Comparison of ENCODE assay signal across 8 cellular contexts in the genomic region with DNA sequence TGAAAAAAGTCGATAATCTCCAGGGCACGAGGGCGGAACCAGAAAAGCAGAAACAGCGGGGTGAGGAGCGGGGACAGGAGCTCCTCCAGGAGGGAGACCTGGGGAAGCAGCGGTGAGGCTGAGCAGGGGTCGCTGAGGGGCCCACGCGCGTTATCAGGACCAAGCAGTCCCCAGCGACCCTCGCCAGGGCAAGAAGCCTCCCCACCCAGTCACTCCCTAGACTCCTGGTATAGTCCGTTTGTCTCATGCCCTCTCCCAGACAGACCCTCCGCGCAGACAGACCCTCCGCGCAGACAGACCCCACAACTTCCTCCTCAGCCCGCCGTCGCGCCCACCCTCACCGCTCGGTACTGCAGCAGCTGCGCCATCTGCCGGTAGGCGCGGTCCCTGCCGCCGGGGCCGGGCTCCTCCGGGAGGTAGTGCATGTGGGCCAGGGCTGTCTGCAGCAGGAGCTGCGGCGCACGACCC. TPM values are rescaled to one million over a fixed set of nuclear protein-coding genes. Genes with fewer than 3 reads are reported as not detected.
DNase-seq lines count a peak whose midpoint lies in the region; ATAC-seq and TF ChIP-seq lines count a peak whose summit lies in the region.

No MANE protein-coding gene starts in this region.

- peak overlapping the region; percentile 82 for H3K4me3 Mint-ChIP-seq in activated T-cell treated with anti-CD3 and anti-CD28 coated beads, Interleukin-2, amount 50 U/mL, for 4 hours
- peak overlapping the region; percentile 79 for H3K4me3 Mint-ChIP-seq in neural progenitor cell

- H3K9me3 Mint-ChIP-seq in activated T-cell treated with anti-CD3 and anti-CD28 coated beads, Interleukin-2, amount 50 U/mL, for 4 hours = no peaks in the 10 kb centered on the region
- no peaks in the 10 kb centered on the region for H3K9me3 Mint-ChIP-seq in neural progenitor cell

- H3K27me3 ChIP-seq in NT2/D1 (ENCODE audit: insufficient read depth, insufficient read length) (peaks cover 3% of the 10 kb centered on the region), fibroblast of lung (ENCODE audit: control insufficient read depth, insufficient read depth, low read length) (peaks cover 36% of the 10 kb centered on the region), neural progenitor cell (peaks cover 48% of the 10 kb centered on the region), stomach smooth muscle (ENCODE audit: control insufficient read depth in 1 of 2, insufficient read depth in 2 of 2, low read length in 2 of 2) (peaks cover 41 to 54% of the 10 kb centered on the region in 2 donors)

- H3K4me1 Mint-ChIP-seq in activated T-cell treated with anti-CD3 and anti-CD28 coated beads, Interleukin-2, amount 50 U/mL, for 4 hours (ENCODE audit: low read depth) = peaks cover 52% of the 10 kb centered on the region
- peaks cover 57% of the 10 kb centered on the region for H3K4me1 Mint-ChIP-seq in neural progenitor cell

- H3K79me2 ChIP-seq in fibroblast of lung (ENCODE audit: control insufficient read depth, insufficient read depth, low read length) (no peaks in the 10 kb centered on the region), neural progenitor cell (ENCODE audit: low read depth) (no peaks in the 10 kb centered on the region)

- H3K27ac Mint-ChIP-seq in neural progenitor cell = peak overlapping the region; percentile 91

- no peaks in the 10 kb centered on the region for H4K20me1 ChIP-seq in fibroblast of lung (ENCODE audit: control insufficient read depth, extremely low read depth, insufficient read depth, low read length)
- no peaks in the 10 kb centered on the region for H4K20me1 ChIP-seq in neural progenitor cell (ENCODE audit: low read depth)

- ATAC-seq in HG02852 (IDR thresholded peaks at IDR 0.05; ENCODE audit: unreplicated experiment) = peak; percentile 58
- ATAC-seq in activated T-cell treated with anti-CD3 and anti-CD28 coated beads, Interleukin-2, amount 50 U/mL, for 4 hours = peak; percentile 72 to 77

- no peaks in the 10 kb centered on the region for H3K9me3 ChIP-seq in NT2/D1 (ENCODE audit: insufficient read depth, low read length)
- no peaks in the 10 kb centered on the region for H3K9me3 ChIP-seq in fibroblast of lung (ENCODE audit: control insufficient read depth, insufficient read depth, low read depth, low read length)
- no peaks in the 10 kb centered on the region for H3K9me3 ChIP-seq in neural progenitor cell (ENCODE audit: low read depth)
- no peaks in the 10 kb centered on the region for H3K9me3 ChIP-seq in stomach smooth muscle (ENCODE audit: control insufficient read depth in 2 of 2, low read length in 2 of 2)

- H3K4me3 ChIP-seq in NT2/D1 (ENCODE audit: insufficient read length, low read depth) (peak overlapping the region; percentile 44), fibroblast of lung (replicated peaks in 1 of 4; ENCODE audit: control extremely low read depth in 1 of 4, insufficient read depth in 1 of 4, low read depth in 3 of 4, low read length in 4 of 4) (no peak overlapping the region), neural progenitor cell (peak overlapping the region; percentile 34), stomach smooth muscle (ENCODE audit: low read length in 2 of 2) (peak overlapping the region; percentile 57 to 58)

- DNase-seq in GM03348 (ENCODE audit: low spot score) = peak; percentile 84
- peak; percentile 76 for DNase-seq in NT2/D1 (ENCODE audit: low read depth, low spot score)
- peak; percentile 81 for DNase-seq in activated T-cell treated with anti-CD3 and anti-CD28 coated beads, Interleukin-2, amount 50 U/mL, for 4 hours
- peak; percentile 31 to 32 for DNase-seq in fibroblast of lung (ENCODE audit: low read depth in 2 of 2)
- peak; percentile 90 for DNase-seq in neural progenitor cell (ENCODE audit: low spot score)
- no peak for DNase-seq in NK-92 treated with Interleukin-12 subunit alpha and Interleukin-12 subunit beta, amount 100 ng/mL, for 24 hours (lab: John Stamatoyannopoulos, UW)

- H2AFZ ChIP-seq in fibroblast of lung (ENCODE audit: low read length) (no peak overlapping the region), neural progenitor cell (replicated peaks) (no peak overlapping the region)

- peaks cover 12% of the 10 kb centered on the region for H3K36me3 ChIP-seq in NT2/D1 (ENCODE audit: insufficient read depth, insufficient read length, low read length)
- no peaks in the 10 kb centered on the region for H3K36me3 ChIP-seq in fibroblast of lung (ENCODE audit: control insufficient read depth, insufficient read depth, low read length)
- no peaks in the 10 kb centered on the region for H3K36me3 ChIP-seq in neural progenitor cell
- no peaks in the 10 kb centered on the region for H3K36me3 ChIP-seq in stomach smooth muscle (ENCODE audit: control insufficient read depth in 2 of 2, insufficient read depth in 2 of 2, low read length in 2 of 2)

- peaks cover 20% of the 10 kb centered on the region for H3K27me3 Mint-ChIP-seq in activated T-cell treated with anti-CD3 and anti-CD28 coated beads, Interleukin-2, amount 50 U/mL, for 4 hours (ENCODE audit: low read depth)
- peaks cover 16% of the 10 kb centered on the region for H3K27me3 Mint-ChIP-seq in neural progenitor cell (ENCODE audit: insufficient read depth, low read depth)

- H3K4me2 ChIP-seq in fibroblast of lung (ENCODE audit: extremely low read depth, insufficient read depth, low read length) (peak overlapping the region; percentile 40), neural progenitor cell (peak overlapping the region; percentile 74)

- H3K27ac ChIP-seq in fibroblast of lung (ENCODE audit: insufficient read depth, low read length) (no peak overlapping the region), neural progenitor cell (no peak overlapping the region), stomach smooth muscle (ENCODE audit: low read length) (no peak overlapping the region)

- peaks cover 36% of the 10 kb centered on the region for H3F3A ChIP-seq in neural progenitor cell (ENCODE audit: low read depth)

- peaks cover 28% of the 10 kb centered on the region for H3K4me1 ChIP-seq in NT2/D1 (ENCODE audit: insufficient read depth, insufficient read length)
- H3K4me1 ChIP-seq in fibroblast of lung (ENCODE audit: control insufficient read depth, extremely low read depth, insufficient read depth, low read length) = peaks cover 4% of the 10 kb centered on the region
- H3K4me1 ChIP-seq in neural progenitor cell = peaks cover 34% of the 10 kb centered on the region
- H3K4me1 ChIP-seq in stomach smooth muscle (ENCODE audit: control insufficient read depth, insufficient read depth, low read length) = peaks cover 27% of the 10 kb centered on the region

- TF ChIP-seq CTCF in fibroblast of lung (conservative IDR thresholded peaks at IDR 0.05 in 1 of 2, IDR thresholded peaks at IDR 0.05 in 1 of 2; ENCODE audit: low read depth in 1 of 2, low read length in 2 of 2) (peak; percentile 74 to 81), neural progenitor cell (IDR thresholded peaks at IDR 0.05) (peak; percentile 99)

- H3K36me3 Mint-ChIP-seq in activated T-cell treated with anti-CD3 and anti-CD28 coated beads, Interleukin-2, amount 50 U/mL, for 4 hours (ENCODE audit: insufficient read depth) = no peaks in the 10 kb centered on the region
- H3K36me3 Mint-ChIP-seq in neural progenitor cell = peaks cover 6% of the 10 kb centered on the region

- H3K9ac ChIP-seq in NT2/D1 (ENCODE audit: insufficient read length, low read depth) (peak overlapping the region; percentile 82), fibroblast of lung (ENCODE audit: insufficient read depth, low read length) (peak overlapping the region; percentile 37), neural progenitor cell (no peak overlapping the region), stomach smooth muscle (ENCODE audit: low read length in 2 of 2) (no peak overlapping the region)

RNA-seq across cellular contexts. Expression of a gene that starts 6.3 kb away (rescaled TPM):
- total RNA-seq in activated T-cell treated with anti-CD3 and anti-CD28 coated beads, Interleukin-2, amount 50 U/mL, for 4 hours = 1 to 10 TPM; 5.8 to 7.3 (median 6.7) TPM
- total RNA-seq in fibroblast of lung = under 0.01 TPM in 1 of 2 replicates, not detected in the other
- polyA plus RNA-seq in fibroblast of lung = 0.03 TPM in 2 replicates
- polyA plus RNA-seq in fibroblast of lung (2012) = 0.23 TPM in 1 of 2 replicates, not detected in the other
- polyA minus RNA-seq in fibroblast of lung (ENCODE audit: low replicate concordance) = not detected in 2 replicates
- total RNA-seq in neural progenitor cell (ENCODE audit: low replicate concordance) = 0.43 and 1.8 TPM in 2 replicates

RNA-seq across cellular contexts. Expression of a gene that starts 10.3 kb away (rescaled TPM):
- 10 to 100 TPM; 48.1 to 54.6 (median 48.5) TPM for total RNA-seq in activated T-cell treated with anti-CD3 and anti-CD28 coated beads, Interleukin-2, amount 50 U/mL, for 4 hours
- total RNA-seq in fibroblast of lung (16.4 and 20.0 TPM in 2 replicates), neural progenitor cell (ENCODE audit: low replicate concordance) (7.9 and 19.9 TPM in 2 replicates)
- polyA plus RNA-seq in fibroblast of lung = 12.1 and 14.5 TPM in 2 replicates
- 22.2 and 28.2 TPM in 2 replicates for polyA plus RNA-seq in fibroblast of lung (2012)
- polyA minus RNA-seq in fibroblast of lung (ENCODE audit: low replicate concordance) = 52.0 and 58.0 TPM in 2 replicates

RNA-seq across cellular contexts. Expression of a gene that starts 27.2 kb away (rescaled TPM):
- total RNA-seq in activated T-cell treated with anti-CD3 and anti-CD28 coated beads, Interleukin-2, amount 50 U/mL, for 4 hours = 1 to 10 TPM; 5.3 to 9.2 (median 8.2) TPM
- total RNA-seq in fibroblast of lung (0.50 and 0.77 TPM in 2 replicates), neural progenitor cell (ENCODE audit: low replicate concordance) (1.3 and 11.0 TPM in 2 replicates)
- 0.12 and 0.38 TPM in 2 replicates for polyA plus RNA-seq in fibroblast of lung
- 0.40 and 0.58 TPM in 2 replicates for polyA plus RNA-seq in fibroblast of lung (2012)
- polyA minus RNA-seq in fibroblast of lung (ENCODE audit: low replicate concordance) = 0.22 and 0.67 TPM in 2 replicates

RNA-seq across cellular contexts. Expression of a gene that starts 30.3 kb away (rescaled TPM):
- total RNA-seq in activated T-cell treated with anti-CD3 and anti-CD28 coated beads, Interleukin-2, amount 50 U/mL, for 4 hours = 1 to 10 TPM; 2.4 to 3.4 (median 3.3) TPM
- under 0.01 and 0.17 TPM in 2 replicates for total RNA-seq in fibroblast of lung
- polyA plus RNA-seq in fibroblast of lung = 0.05 and 0.07 TPM in 2 replicates
- 0.24 and 0.35 TPM in 2 replicates for polyA plus RNA-seq in fibroblast of lung (2012)
- not detected in 2 replicates for polyA minus RNA-seq in fibroblast of lung (ENCODE audit: low replicate concordance)
- 1.6 TPM in 1 of 2 replicates, not detected in the other for total RNA-seq in neural progenitor cell (ENCODE audit: low replicate concordance)

RNA-seq across cellular contexts. Expression of a gene that starts 39.7 kb away (rescaled TPM):
- total RNA-seq in activated T-cell treated with anti-CD3 and anti-CD28 coated beads, Interleukin-2, amount 50 U/mL, for 4 hours = 10 to 100 TPM; 14.1 to 15.0 (median 14.3) TPM
- total RNA-seq in fibroblast of lung (25.9 and 27.7 TPM in 2 replicates), neural progenitor cell (ENCODE audit: low replicate concordance) (8.1 and 10.3 TPM in 2 replicates)
- 15.1 and 24.7 TPM in 2 replicates for polyA plus RNA-seq in fibroblast of lung
- polyA plus RNA-seq in fibroblast of lung (2012) = 11.6 and 21.9 TPM in 2 replicates
- 36.4 and 43.2 TPM in 2 replicates for polyA minus RNA-seq in fibroblast of lung (ENCODE audit: low replicate concordance)

Comparison
In these comparisons a context has a peak if more than half of its experiments do, and no peak if none do; other contexts are left out.
1. H3K4me3 ChIP-seq: peak in NT2/D1 (single experiment), neural progenitor cell (single experiment) and stomach smooth muscle (2 of 2); none in fibroblast of lung (0 of 4).
2. H3K9ac ChIP-seq: peak in NT2/D1 (single experiment) and fibroblast of lung (single experiment); none in neural progenitor cell (single experiment) and stomach smooth muscle (0 of 2).